ENCODE assay signal across 16 cellular contexts in genomic region chr18:67300498-67300897, GRCh38.
A peak's percentile ranks its signal among the peaks of the same experiment; 100 is the strongest.
DNase-seq lines count a peak whose midpoint lies in the region; ATAC-seq and TF ChIP-seq lines count a peak whose summit lies in the region.
"Had no signal": no experiment of that assay in that cellular context is flagged by ENCODE, and none has a peak within 500 bp of the region (broad histone marks: within the 10 kb centered on the region; RNA-seq: fewer than 3 reads in every experiment).

No MANE protein-coding gene starts in this region.

- no peak for TF ChIP-seq CTCF in psoas muscle (IDR thresholded peaks at IDR 0.05)

- H3K27ac ChIP-seq in psoas muscle: no peak overlapping the region
- H3K27ac ChIP-seq: brain microvascular endothelial cell, right atrium auricular region had no signal

- H3K4me3 ChIP-seq in psoas muscle: no peak overlapping the region
- H3K4me3 ChIP-seq: right atrium auricular region had no signal

- no peaks in the 10 kb centered on the region for H3K9me3 ChIP-seq in psoas muscle

- no peak overlapping the region for H3K4me3 Mint-ChIP-seq in activated CD4-positive, alpha-beta T cell treated with anti-CD3 and anti-CD28 coated beads, Interleukin-2, amount 10 ng/mL, durations not matched to agents 24 days and 14 days
- H3K4me3 Mint-ChIP-seq in activated CD8-positive, alpha-beta T cell treated with anti-CD3 and anti-CD28 coated beads, Interleukin-2, amount 10 ng/mL, durations not matched to agents 7 days and 5 days: no peak overlapping the region
- peak overlapping the region in 1 of 10 donors; percentile 51 for H3K4me3 Mint-ChIP-seq in naive thymus-derived CD8-positive, alpha-beta T cell
- H3K4me3 Mint-ChIP-seq: B cell had no signal

- no peaks in the 10 kb centered on the region for H3K4me1 ChIP-seq in psoas muscle
- H3K4me1 ChIP-seq: right atrium auricular region had no signal

- CTCF ChIA-PET in activated CD8-positive, alpha-beta T cell treated with anti-CD3 and anti-CD28 coated beads, Interleukin-2, amount 10 ng/mL, durations not matched to agents 7 days and 5 days (lab: Charles Lee): no interaction called here

- peaks cover 1% of the 10 kb centered on the region for H3K36me3 Mint-ChIP-seq in activated CD4-positive, alpha-beta T cell treated with anti-CD3 and anti-CD28 coated beads, Interleukin-2, amount 10 ng/mL, durations not matched to agents 24 days and 14 days (ENCODE audit: low read depth)
- peaks cover 11% of the 10 kb centered on the region for H3K36me3 Mint-ChIP-seq in activated CD8-positive, alpha-beta T cell treated with anti-CD3 and anti-CD28 coated beads, Interleukin-2, amount 10 ng/mL, durations not matched to agents 7 days and 5 days (ENCODE audit: low read depth)
- peaks cover 2 to 16% (median 13%) of the 10 kb centered on the region in 3 donors for H3K36me3 Mint-ChIP-seq in naive thymus-derived CD8-positive, alpha-beta T cell

- POLR2A ChIA-PET in activated CD8-positive, alpha-beta T cell treated with anti-CD3 and anti-CD28 coated beads, Interleukin-2, amount 10 ng/mL, durations not matched to agents 7 days and 5 days (lab: Charles Lee): no interaction called here
- POLR2A ChIA-PET in naive thymus-derived CD8-positive, alpha-beta T cell (lab: Charles Lee): no interaction called here

- H3K9me3 Mint-ChIP-seq in activated CD4-positive, alpha-beta T cell treated with anti-CD3 and anti-CD28 coated beads, Interleukin-2, amount 10 ng/mL, durations not matched to agents 24 days and 14 days: peaks cover 3% of the 10 kb centered on the region
- peaks cover 24% of the 10 kb centered on the region for H3K9me3 Mint-ChIP-seq in activated CD8-positive, alpha-beta T cell treated with anti-CD3 and anti-CD28 coated beads, Interleukin-2, amount 10 ng/mL, durations not matched to agents 7 days and 5 days (ENCODE audit: insufficient read depth)
- H3K9me3 Mint-ChIP-seq in naive thymus-derived CD8-positive, alpha-beta T cell: peaks cover 0 to 35% (median 14%) of the 10 kb centered on the region in 9 donors

- no peaks in the 10 kb centered on the region for H3K27me3 ChIP-seq in psoas muscle (ENCODE audit: insufficient read depth in 3 of 3, low read length in 2 of 3)
- H3K27me3 ChIP-seq: brain microvascular endothelial cell, right atrium auricular region had no signal

- in situ Hi-C loops in KBM-7 (cut with MboI; ENCODE audit: low pct_unique_long_range_greater_than_20kb, low sequenced_read_pairs): no loop called here

- no peak overlapping the region for H3K27ac Mint-ChIP-seq in activated CD4-positive, alpha-beta T cell treated with anti-CD3 and anti-CD28 coated beads, Interleukin-2, amount 10 ng/mL, durations not matched to agents 24 days and 14 days
- H3K27ac Mint-ChIP-seq in activated CD8-positive, alpha-beta T cell treated with anti-CD3 and anti-CD28 coated beads, Interleukin-2, amount 10 ng/mL, durations not matched to agents 7 days and 5 days: no peak overlapping the region
- peak overlapping the region in 3 of 10 donors; percentile 35 to 68 (median 62) for H3K27ac Mint-ChIP-seq in naive thymus-derived CD8-positive, alpha-beta T cell
- H3K27ac Mint-ChIP-seq: activated T-helper 2 cell treated with anti-CD3 and anti-CD28 coated beads, Interferon-gamma antibody, Interleukin-2, Interleukin-4, amounts not matched to agents 10 μg/mL and 5 μg/mL and 100 μg/mL, durations not matched to agents 14 hours and 24 hours and 36 hours; B cell had no signal

- H3K36me3 ChIP-seq in psoas muscle (ENCODE audit: insufficient read depth in 1 of 2, low read depth in 1 of 2): no peaks in the 10 kb centered on the region
- H3K36me3 ChIP-seq: brain microvascular endothelial cell, right atrium auricular region had no signal

- H3K27me3 Mint-ChIP-seq in activated CD4-positive, alpha-beta T cell treated with anti-CD3 and anti-CD28 coated beads, Interleukin-2, amount 10 ng/mL, durations not matched to agents 24 days and 14 days: no peaks in the 10 kb centered on the region
- H3K27me3 Mint-ChIP-seq in activated CD8-positive, alpha-beta T cell treated with anti-CD3 and anti-CD28 coated beads, Interleukin-2, amount 10 ng/mL, durations not matched to agents 7 days and 5 days (ENCODE audit: low read depth): no peaks in the 10 kb centered on the region
- no peaks in the 10 kb centered on the region for H3K27me3 Mint-ChIP-seq in naive thymus-derived CD8-positive, alpha-beta T cell
- H3K27me3 Mint-ChIP-seq: B cell had no signal

- 93 to 94% (median 94%) methylated on average over 4 of the region's 4 CpGs for WGBS in psoas muscle, 3 donors

- DNase-seq in activated CD4-positive, alpha-beta T cell treated with anti-CD3 and anti-CD28 coated beads, Interleukin-2, amount 10 ng/mL, durations not matched to agents 24 days and 14 days: peak; percentile 63
- no peak for DNase-seq in activated CD4-positive, alpha-beta T cell treated with anti-CD3 and anti-CD28 coated beads for 1 hour
- DNase-seq in KBM-7 (peak; percentile 9), globus pallidus (ENCODE audit: low spot score) (no peak), psoas muscle (no peak)
- peak; percentile 33 for DNase-seq in activated CD8-positive, alpha-beta T cell treated with anti-CD3 and anti-CD28 coated beads, Interleukin-2, amount 10 ng/mL, durations not matched to agents 7 days and 5 days
- peak in 8 of 10 donors; percentile 10 to 66 (median 34) for DNase-seq in naive thymus-derived CD8-positive, alpha-beta T cell
- DNase-seq: activated CD4-positive, CD25-positive, alpha-beta regulatory T cell; brain microvascular endothelial cell; NCI-H187; stimulated activated CD4-positive, alpha-beta T cell treated with anti-CD3 and anti-CD28 coated beads, Interleukin-4, amount 100 ng/mL, for 4 hours had no signal

- intact Hi-C loops in activated CD4-positive, alpha-beta T cell treated with anti-CD3 and anti-CD28 coated beads, Interleukin-2, amount 10 ng/mL, durations not matched to agents 24 days and 14 days (cut with micrococcal nuclease): no loop called here
- intact Hi-C loops in psoas muscle (cut with DNase I): no loop called here

- peaks cover 7% of the 10 kb centered on the region for H3K4me1 Mint-ChIP-seq in activated CD4-positive, alpha-beta T cell treated with anti-CD3 and anti-CD28 coated beads, Interleukin-2, amount 10 ng/mL, durations not matched to agents 24 days and 14 days
- peaks cover 17% of the 10 kb centered on the region for H3K4me1 Mint-ChIP-seq in activated CD8-positive, alpha-beta T cell treated with anti-CD3 and anti-CD28 coated beads, Interleukin-2, amount 10 ng/mL, durations not matched to agents 7 days and 5 days (ENCODE audit: low read depth)
- peaks cover 10 to 22% (median 18%) of the 10 kb centered on the region in 4 donors for H3K4me1 Mint-ChIP-seq in naive thymus-derived CD8-positive, alpha-beta T cell
- H3K4me1 Mint-ChIP-seq: B cell had no signal

- no peak for ATAC-seq in activated CD8-positive, alpha-beta T cell treated with anti-CD3 and anti-CD28 coated beads, Interleukin-2, amount 10 ng/mL, durations not matched to agents 7 days and 5 days
- ATAC-seq in naive thymus-derived CD8-positive, alpha-beta T cell: no peak
- ATAC-seq in psoas muscle (no peak), GM21381 (IDR thresholded peaks at IDR 0.05; ENCODE audit: unreplicated experiment) (no peak)
- ATAC-seq: HepG2 had no signal

Comparison
In these comparisons a context has a peak if more than half of its experiments do, and no peak if none do; other contexts are left out.
1. DNase-seq: peak in activated CD4-positive, alpha-beta T cell treated with anti-CD3 and anti-CD28 coated beads, Interleukin-2, amount 10 ng/mL, durations not matched to agents 24 days and 14 days (single experiment), KBM-7 (single experiment), activated CD8-positive, alpha-beta T cell treated with anti-CD3 and anti-CD28 coated beads, Interleukin-2, amount 10 ng/mL, durations not matched to agents 7 days and 5 days (single experiment) and naive thymus-derived CD8-positive, alpha-beta T cell (8 of 10); none in activated CD4-positive, alpha-beta T cell treated with anti-CD3 and anti-CD28 coated beads for 1 hour (single experiment), globus pallidus (single experiment) and psoas muscle (0 of 2).